18 cellular contexts compared by ENCODE assay signal in the genomic region with DNA sequence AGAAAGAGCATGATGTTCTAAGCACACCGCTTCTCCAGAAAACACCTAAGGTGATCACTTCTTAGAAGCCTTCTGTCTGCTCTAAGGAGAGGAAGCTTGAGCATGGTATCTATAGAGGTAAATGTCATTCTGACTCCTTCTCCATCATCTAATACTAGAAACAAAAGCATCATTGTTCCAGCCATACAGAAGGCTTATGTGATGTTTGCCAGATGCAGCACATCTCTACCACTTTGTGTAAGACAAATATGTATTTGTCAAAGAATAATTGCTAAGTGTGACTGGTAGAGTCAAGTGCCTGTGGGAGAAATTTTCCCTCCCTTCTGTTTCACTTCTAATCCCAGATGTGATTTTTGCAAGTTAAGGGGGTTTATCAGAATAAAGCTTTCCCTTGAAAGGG.
A peak's percentile ranks its signal among the peaks of the same experiment; 100 is the strongest.
DNase-seq lines count a peak whose midpoint lies in the region; TF ChIP-seq lines count a peak whose summit lies in the region.
"Had no signal": no experiment of that assay in that cellular context is flagged by ENCODE, and none has a peak within 500 bp of the region (broad histone marks: within the 10 kb centered on the region; RNA-seq: fewer than 3 reads in every experiment).

No MANE protein-coding gene starts in this region.

- H3K9me2 ChIP-seq in GM23248 (ENCODE audit: insufficient read depth): no peaks in the 10 kb centered on the region

- H3F3A ChIP-seq in GM23248 (ENCODE audit: insufficient read depth): peaks cover 14% of the 10 kb centered on the region

- no peaks in the 10 kb centered on the region for H3K27me3 ChIP-seq in BLaER1 treated with 17β-estradiol and CSF1 and Interleukin-3, amounts not matched to agents 10 nM and 100 nM
- no peaks in the 10 kb centered on the region for H3K27me3 ChIP-seq in GM23248 (replicated peaks; ENCODE audit: insufficient read depth)
- H3K27me3 ChIP-seq: SJSA1 had no signal

- H3K4me1 ChIP-seq in BLaER1 treated with 17β-estradiol and CSF1 and Interleukin-3, amounts not matched to agents 10 nM and 100 nM: peaks cover 20 to 29% (median 25%) of the 10 kb centered on the region in 10 experiments
- H3K4me1 ChIP-seq in GM23248 (ENCODE audit: insufficient read depth): peaks cover 11% of the 10 kb centered on the region
- H3K4me1 ChIP-seq: HAP-1, SJSA1 had no signal

- H3K27ac ChIP-seq in BLaER1 treated with 17β-estradiol and CSF1 and Interleukin-3, amounts not matched to agents 10 nM and 100 nM: no peak overlapping the region
- peak overlapping the region; percentile 73; the same call in 1 of the 2 replicates for H3K27ac ChIP-seq in GM23248
- H3K27ac ChIP-seq in epithelial cell of prostate: peak overlapping the region; percentile 59
- H3K27ac ChIP-seq: SJSA1 had no signal

- no peaks in the 10 kb centered on the region for H3K36me3 ChIP-seq in BLaER1 treated with 17β-estradiol and CSF1 and Interleukin-3, amounts not matched to agents 10 nM and 100 nM
- no peaks in the 10 kb centered on the region for H3K36me3 ChIP-seq in GM23248 (ENCODE audit: low read depth)
- H3K36me3 ChIP-seq: HAP-1, SJSA1 had no signal

- peaks cover 3% of the 10 kb centered on the region for H3K27me3 Mint-ChIP-seq in progenitor cell of endocrine pancreas

- no peaks in the 10 kb centered on the region for H4K20me1 ChIP-seq in BLaER1 treated with 17β-estradiol and CSF1 and Interleukin-3, amounts not matched to agents 10 nM and 100 nM
- H4K20me1 ChIP-seq in GM23248 (ENCODE audit: insufficient read depth): no peaks in the 10 kb centered on the region

- no peak for DNase-seq in GM23248
- DNase-seq in epithelial cell of prostate (ENCODE audit: low read depth, low spot score): no peak
- DNase-seq in progenitor cell of endocrine pancreas (ENCODE audit: low spot score, unreplicated experiment): no peak
- no peak for DNase-seq in GOT3 (lab: John Stamatoyannopoulos, UW)
- DNase-seq in NCI-H2107 treated with DMSO at 0.1 percent for 48 hours (lab: John Stamatoyannopoulos, UW; ENCODE audit: unreplicated experiment): no peak
- DNase-seq in central memory CD4-positive, alpha-beta T cell: no peak
- DNase-seq: CD4-positive, alpha-beta memory T cell; DND-41; NCI-H1092; NCI-H1436; NCI-H187 treated with DMSO at 0.1 percent for 48 hours; NCI-H2107; NCI-H2227 treated with DMSO at 0.1 percent for 48 hours; NCI-H510A; NCI-H774 had no signal

- in situ Hi-C loops in GM23248 (cut with MboI): no loop called here

- H2AFZ ChIP-seq in GM23248: peak overlapping the region; percentile 78

- no peak overlapping the region for H3K9ac ChIP-seq in BLaER1 treated with 17β-estradiol and CSF1 and Interleukin-3, amounts not matched to agents 10 nM and 100 nM
- no peak overlapping the region for H3K9ac ChIP-seq in GM23248

- no peaks in the 10 kb centered on the region for H3K9me3 Mint-ChIP-seq in progenitor cell of endocrine pancreas (ENCODE audit: low read depth)

- H3K4me1 Mint-ChIP-seq in progenitor cell of endocrine pancreas (ENCODE audit: low read depth): peaks cover 8% of the 10 kb centered on the region

- peaks cover 0 to 11% (median 0%) of the 10 kb centered on the region in 11 experiments; a peak in 4 of 22 replicates for H3K9me3 ChIP-seq in BLaER1 treated with 17β-estradiol and CSF1 and Interleukin-3, amounts not matched to agents 10 nM and 100 nM (replicated peaks in 1 of 11)
- H3K9me3 ChIP-seq in GM23248 (ENCODE audit: low read depth): no peaks in the 10 kb centered on the region
- H3K9me3 ChIP-seq: HAP-1, SJSA1 had no signal

- H3K27ac Mint-ChIP-seq in progenitor cell of endocrine pancreas: peak overlapping the region; percentile 20
- H3K27ac Mint-ChIP-seq: CD4-positive, alpha-beta memory T cell had no signal

- no peaks in the 10 kb centered on the region for H3K36me3 Mint-ChIP-seq in progenitor cell of endocrine pancreas (ENCODE audit: insufficient read depth)
- H3K36me3 Mint-ChIP-seq: CD4-positive, alpha-beta memory T cell had no signal

- peak overlapping the region in 8 of 11 experiments; percentile 35 to 75 (median 56); a peak in 11 of 22 replicates for H3K4me2 ChIP-seq in BLaER1 treated with 17β-estradiol and CSF1 and Interleukin-3, amounts not matched to agents 10 nM and 100 nM
- H3K4me2 ChIP-seq in GM23248 (ENCODE audit: unreplicated experiment): no peak overlapping the region

- no peaks in the 10 kb centered on the region for H3K79me2 ChIP-seq in GM23248 (ENCODE audit: insufficient read depth)

- 89 to 98% methylated on average over 1 of the region's 1 CpG for WGBS in GM23248 (ENCODE audit: low coverage in 1 of 2, low lambda C conversion rate in 2 of 2, missing lambda C conversion rate in 2 of 2), 2 experiments

- TF ChIP-seq CTCF in progenitor cell of endocrine pancreas (IDR thresholded peaks at IDR 0.05; ENCODE audit: unreplicated experiment): no peak

- H3K4me3 Mint-ChIP-seq in progenitor cell of endocrine pancreas (ENCODE audit: low read depth): no peak overlapping the region
- H3K4me3 Mint-ChIP-seq: CD4-positive, alpha-beta memory T cell had no signal

- no peak overlapping the region for H3K4me3 ChIP-seq in BLaER1 treated with 17β-estradiol and CSF1 and Interleukin-3, amounts not matched to agents 10 nM and 100 nM
- no peak overlapping the region for H3K4me3 ChIP-seq in GM23248
- H3K4me3 ChIP-seq: HAP-1, SJSA1 had no signal

Comparison
In these comparisons a context has a peak if more than half of its experiments do, and no peak if none do; other contexts are left out.
1. H3K27ac ChIP-seq: peak in GM23248 (single experiment) and epithelial cell of prostate (single experiment); none in BLaER1 treated with 17β-estradiol and CSF1 and Interleukin-3, amounts not matched to agents 10 nM and 100 nM (0 of 11).